ENCODE assay signal across 8 cellular contexts in the genomic region with DNA sequence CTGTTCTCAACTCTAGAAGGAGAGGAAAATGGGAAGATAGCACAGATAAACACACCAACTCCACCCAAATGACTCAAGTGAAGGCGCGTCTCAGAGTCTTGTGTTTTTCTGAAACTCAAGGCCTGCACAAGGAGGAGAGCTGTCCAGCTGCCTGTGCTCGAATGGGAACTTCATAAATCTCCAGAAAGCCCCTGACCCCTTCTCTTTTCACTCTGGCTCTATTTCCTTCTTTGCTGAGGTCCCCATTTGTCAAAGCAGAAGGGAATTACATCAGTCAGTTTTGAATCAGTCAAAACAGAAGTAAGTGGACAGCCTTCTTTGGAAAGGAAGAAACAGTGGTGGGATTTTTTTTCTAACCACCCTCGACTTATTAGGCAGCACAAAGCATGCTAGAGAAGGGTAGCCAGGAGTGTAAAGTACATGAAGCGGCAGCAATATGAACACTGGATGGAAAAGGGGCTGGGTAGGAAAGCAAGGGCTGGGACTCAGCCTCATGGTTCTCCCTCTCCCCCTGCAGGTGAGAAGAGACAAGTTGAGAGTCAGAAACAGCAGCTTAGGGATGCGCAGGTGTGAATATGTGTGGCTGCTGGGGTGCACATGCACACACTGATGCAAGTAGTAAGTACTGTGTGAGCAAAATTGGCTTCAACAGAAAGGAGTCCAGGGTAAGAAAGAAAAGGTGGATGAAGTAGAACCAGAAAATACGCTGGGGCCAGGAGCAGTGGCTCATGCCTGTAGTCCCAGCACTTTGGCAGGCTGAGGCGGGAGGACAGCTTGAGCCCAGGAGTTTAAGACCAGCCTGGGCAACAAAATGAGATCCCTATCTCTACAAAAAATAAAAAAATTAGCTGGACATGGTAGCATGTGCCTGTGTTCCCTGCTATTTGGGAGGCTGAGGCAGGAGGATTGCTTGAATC. TPM values are rescaled to one million over a fixed set of nuclear protein-coding genes. Genes with fewer than 3 reads are reported as not detected.
DNase-seq lines count a peak whose midpoint lies in the region; ATAC-seq and TF ChIP-seq lines count a peak whose summit lies in the region.

No MANE protein-coding gene starts in this region.

- TF ChIP-seq CTCF in cardiac muscle cell (IDR thresholded peaks at IDR 0.05; ENCODE audit: low read depth, low read length) (peak; percentile 23), left ventricle myocardium inferior (IDR thresholded peaks at IDR 0.05; ENCODE audit: borderline replicate concordance) (no peak)

- H3K9ac ChIP-seq in Karpas-422 (ENCODE audit: low read length), result peak overlapping the region; percentile 4; the same call in 1 of the 2 replicates

- no peak overlapping the region for H3K4me2 ChIP-seq in Karpas-422 (ENCODE audit: low read depth, low read length, poor library complexity, severe bottlenecking)

- H2AFZ ChIP-seq in Karpas-422 (ENCODE audit: low read length), result peak overlapping the region; percentile 34; the same call in 1 of the 2 replicates

- POLR2A ChIA-PET in activated CD8-positive, alpha-beta T cell treated with anti-CD3 and anti-CD28 coated beads, Interleukin-2, amount 10 ng/mL, durations not matched to agents 7 days and 5 days (lab: Charles Lee), result no interaction called here

- H3K27me3 ChIP-seq in cardiac muscle cell (no peaks in the 10 kb centered on the region), left ventricle myocardium inferior (ENCODE audit: low read depth) (peaks cover 68% of the 10 kb centered on the region), Karpas-422 (ENCODE audit: low read length) (no peaks in the 10 kb centered on the region; the same call in 1 of the 2 replicates)

- H3K36me3 Mint-ChIP-seq in activated CD8-positive, alpha-beta T cell treated with anti-CD3 and anti-CD28 coated beads, Interleukin-2, amount 10 ng/mL, durations not matched to agents 7 days and 5 days (ENCODE audit: low read depth), result no peaks in the 10 kb centered on the region
- no peaks in the 10 kb centered on the region for H3K36me3 Mint-ChIP-seq in memory B cell
- H3K36me3 Mint-ChIP-seq in T-helper 2 cell treated with Interferon-gamma antibody and Interleukin-4, amounts not matched to agents 5 μg/mL and 100 μg/mL, for 36 hours (ENCODE audit: low read depth), result no peaks in the 10 kb centered on the region

- CTCF ChIA-PET in activated CD8-positive, alpha-beta T cell treated with anti-CD3 and anti-CD28 coated beads, Interleukin-2, amount 10 ng/mL, durations not matched to agents 7 days and 5 days (lab: Charles Lee), result interaction anchor here (0.8 to 1.0 kb wide), 2 partner anchors 9 to 184 kb away, joined by 3 read pairs; no protein-coding TSS in a partner anchor

- no peaks in the 10 kb centered on the region for H3K9me3 Mint-ChIP-seq in activated CD8-positive, alpha-beta T cell treated with anti-CD3 and anti-CD28 coated beads, Interleukin-2, amount 10 ng/mL, durations not matched to agents 7 days and 5 days (ENCODE audit: insufficient read depth)
- H3K9me3 Mint-ChIP-seq in memory B cell, result no peaks in the 10 kb centered on the region
- H3K9me3 Mint-ChIP-seq in T-helper 2 cell treated with Interferon-gamma antibody and Interleukin-4, amounts not matched to agents 5 μg/mL and 100 μg/mL, for 36 hours, result no peaks in the 10 kb centered on the region

- H4K20me1 ChIP-seq in Karpas-422 (ENCODE audit: insufficient read depth, low read depth, low read length), result no peaks in the 10 kb centered on the region

- peak; percentile 65 for ATAC-seq in activated CD8-positive, alpha-beta T cell treated with anti-CD3 and anti-CD28 coated beads, Interleukin-2, amount 10 ng/mL, durations not matched to agents 7 days and 5 days
- ATAC-seq in memory B cell (ENCODE audit: low read depth) (peak; percentile 24), HG03196 (IDR thresholded peaks at IDR 0.05; ENCODE audit: unreplicated experiment) (no peak), HG03571 (IDR thresholded peaks at IDR 0.05; ENCODE audit: unreplicated experiment) (no peak)

- intact Hi-C loops in left ventricle myocardium inferior (cut with micrococcal nuclease), result no loop called here

- peak in 1 of 2 donors; percentile 57 for DNase-seq in cardiac muscle cell (ENCODE audit: low read depth in 1 of 2, low spot score in 1 of 2)
- DNase-seq in left ventricle myocardium inferior, result no peak
- DNase-seq in Karpas-422, result peak; percentile 80
- DNase-seq in activated CD8-positive, alpha-beta T cell treated with anti-CD3 and anti-CD28 coated beads, Interleukin-2, amount 10 ng/mL, durations not matched to agents 7 days and 5 days, result no peak
- DNase-seq in memory B cell (ENCODE audit: low spot score in 2 of 2), result no peak
- DNase-seq in T-helper 2 cell treated with Interferon-gamma antibody and Interleukin-4, amounts not matched to agents 5 μg/mL and 100 μg/mL, for 36 hours (ENCODE audit: low spot score), result no peak

- no peaks in the 10 kb centered on the region for H3K79me2 ChIP-seq in Karpas-422 (ENCODE audit: low read length)

- H3K4me1 Mint-ChIP-seq in activated CD8-positive, alpha-beta T cell treated with anti-CD3 and anti-CD28 coated beads, Interleukin-2, amount 10 ng/mL, durations not matched to agents 7 days and 5 days (ENCODE audit: low read depth), result no peaks in the 10 kb centered on the region
- H3K4me1 Mint-ChIP-seq in memory B cell, result peaks cover 4% of the 10 kb centered on the region
- peaks cover 12% of the 10 kb centered on the region for H3K4me1 Mint-ChIP-seq in T-helper 2 cell treated with Interferon-gamma antibody and Interleukin-4, amounts not matched to agents 5 μg/mL and 100 μg/mL, for 36 hours (ENCODE audit: low read depth)

- no peak overlapping the region for H3K4me3 ChIP-seq in cardiac muscle cell
- H3K4me3 ChIP-seq in left ventricle myocardium inferior, result no peak overlapping the region
- no peak overlapping the region for H3K4me3 ChIP-seq in Karpas-422 (ENCODE audit: low read length)

- no peaks in the 10 kb centered on the region for H3K9me2 ChIP-seq in Karpas-422 (replicated peaks; ENCODE audit: insufficient read depth, low read length)

- no peak overlapping the region for H3K27ac Mint-ChIP-seq in activated CD8-positive, alpha-beta T cell treated with anti-CD3 and anti-CD28 coated beads, Interleukin-2, amount 10 ng/mL, durations not matched to agents 7 days and 5 days
- no peak overlapping the region for H3K27ac Mint-ChIP-seq in memory B cell
- H3K27ac Mint-ChIP-seq in T-helper 2 cell treated with Interferon-gamma antibody and Interleukin-4, amounts not matched to agents 5 μg/mL and 100 μg/mL, for 36 hours, result no peak overlapping the region

- no peak overlapping the region for H3K4me3 Mint-ChIP-seq in activated CD8-positive, alpha-beta T cell treated with anti-CD3 and anti-CD28 coated beads, Interleukin-2, amount 10 ng/mL, durations not matched to agents 7 days and 5 days
- H3K4me3 Mint-ChIP-seq in memory B cell, result no peak overlapping the region
- no peak overlapping the region for H3K4me3 Mint-ChIP-seq in T-helper 2 cell treated with Interferon-gamma antibody and Interleukin-4, amounts not matched to agents 5 μg/mL and 100 μg/mL, for 36 hours

- no peaks in the 10 kb centered on the region for H3K36me3 ChIP-seq in cardiac muscle cell
- H3K36me3 ChIP-seq in left ventricle myocardium inferior, result no peaks in the 10 kb centered on the region
- no peaks in the 10 kb centered on the region for H3K36me3 ChIP-seq in Karpas-422 (ENCODE audit: insufficient read depth, low read length)

- H3K4me1 ChIP-seq in cardiac muscle cell (ENCODE audit: low read depth), result peaks cover 45% of the 10 kb centered on the region
- H3K4me1 ChIP-seq in left ventricle myocardium inferior, result no peaks in the 10 kb centered on the region
- peaks cover 17% of the 10 kb centered on the region for H3K4me1 ChIP-seq in Karpas-422 (ENCODE audit: low read length)

- H3K9me3 ChIP-seq in cardiac muscle cell (ENCODE audit: low read depth) (no peaks in the 10 kb centered on the region), left ventricle myocardium inferior (replicated peaks) (no peaks in the 10 kb centered on the region), Karpas-422 (ENCODE audit: low read length) (no peaks in the 10 kb centered on the region)

- H3K27ac ChIP-seq in cardiac muscle cell (peak overlapping the region; percentile 10), left ventricle myocardium inferior (replicated peaks) (no peak overlapping the region), Karpas-422 (ENCODE audit: low read length) (no peak overlapping the region)

- H3K27me3 Mint-ChIP-seq in activated CD8-positive, alpha-beta T cell treated with anti-CD3 and anti-CD28 coated beads, Interleukin-2, amount 10 ng/mL, durations not matched to agents 7 days and 5 days (ENCODE audit: low read depth), result peaks cover 12% of the 10 kb centered on the region
- peaks cover 4% of the 10 kb centered on the region for H3K27me3 Mint-ChIP-seq in memory B cell
- peaks cover 4% of the 10 kb centered on the region for H3K27me3 Mint-ChIP-seq in T-helper 2 cell treated with Interferon-gamma antibody and Interleukin-4, amounts not matched to agents 5 μg/mL and 100 μg/mL, for 36 hours (ENCODE audit: low read depth)

RNA-seq across cellular contexts. Expression of a gene that starts 36.6 kb away (rescaled TPM):
- total RNA-seq in cardiac muscle cell (200 and 255 TPM in 2 replicates), left ventricle myocardium inferior (35.7 TPM)
- polyA plus RNA-seq in cardiac muscle cell, result 236 and 249 TPM in 2 replicates
- 50.8 and 123 TPM in 2 replicates for total RNA-seq in Karpas-422 (2014; rRNA removed; shearing (Covaris generic); ENCODE audit: low replicate concordance)
- total RNA-seq in activated CD8-positive, alpha-beta T cell treated with anti-CD3 and anti-CD28 coated beads, Interleukin-2, amount 10 ng/mL, durations not matched to agents 7 days and 5 days, result 1 to 10 TPM; 2.0 to 2.1 TPM

Comparison
In these comparisons a context has a peak if more than half of its experiments do, and no peak if none do; other contexts are left out.
1. ATAC-seq: peak in activated CD8-positive, alpha-beta T cell treated with anti-CD3 and anti-CD28 coated beads, Interleukin-2, amount 10 ng/mL, durations not matched to agents 7 days and 5 days (single experiment) and memory B cell (single experiment); none in HG03196 (single experiment) and HG03571 (single experiment).
2. RNA of a gene that starts 36.6 kb away (total RNA-seq): 200 to 255 TPM in cardiac muscle cell, 50.8 to 123 TPM in Karpas-422 and 35.7 TPM in left ventricle myocardium inferior (single experiment); 2.0 to 2.1 TPM in activated CD8-positive, alpha-beta T cell treated with anti-CD3 and anti-CD28 coated beads, Interleukin-2, amount 10 ng/mL, durations not matched to agents 7 days and 5 days; every median in the first group is over 10 times any median in the second.